In the genomic region with DNA sequence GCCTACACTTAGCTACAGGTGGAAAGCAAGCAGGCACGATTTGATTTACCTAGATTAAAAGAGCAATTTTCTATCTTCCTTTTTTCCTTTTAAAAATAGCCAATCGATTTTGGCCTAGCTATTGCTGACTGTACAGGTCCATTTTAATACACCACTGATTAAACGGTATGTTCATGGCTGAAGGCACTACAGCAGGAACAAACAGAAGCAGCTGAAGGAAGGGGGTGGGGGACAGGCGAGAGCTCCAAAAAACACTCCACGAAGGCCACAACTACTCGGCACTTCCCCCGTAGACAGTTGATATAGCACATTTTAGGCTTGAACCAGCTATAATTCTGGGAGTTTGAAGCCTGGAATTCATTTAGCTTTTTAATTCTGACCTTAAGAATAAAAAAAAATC, we compare ENCODE assay signal across 11 cellular contexts.
DNase-seq lines count a peak whose midpoint lies in the region; ATAC-seq and TF ChIP-seq lines count a peak whose summit lies in the region.
"Had no signal": no experiment of that assay in that cellular context is flagged by ENCODE, and none has a peak within 500 bp of the region (broad histone marks: within the 10 kb centered on the region; RNA-seq: fewer than 3 reads in every experiment).

No MANE protein-coding gene starts in this region.

- 52 to 69% methylated on average over 7 of the region's 7 CpGs for WGBS in heart right ventricle, 2 donors
- WGBS in thyroid gland, 2 donors, result 18 to 27% methylated on average over 7 of the region's 7 CpGs

- no peaks in the 10 kb centered on the region for H3K36me3 ChIP-seq in heart right ventricle
- H3K36me3 ChIP-seq in right atrium auricular region, result no peaks in the 10 kb centered on the region
- H3K36me3 ChIP-seq in thyroid gland, result no peaks in the 10 kb centered on the region

- H3K9me3 ChIP-seq in heart right ventricle (no peaks in the 10 kb centered on the region), right atrium auricular region (no peaks in the 10 kb centered on the region), thyroid gland (no peaks in the 10 kb centered on the region)

- H3K27me3 ChIP-seq in heart right ventricle (no peaks in the 10 kb centered on the region), right atrium auricular region (no peaks in the 10 kb centered on the region), thyroid gland (no peaks in the 10 kb centered on the region)

- DNase-seq in heart right ventricle (no peak), right atrium auricular region (ENCODE audit: low spot score) (no peak), SHP77 treated with DMSO at 0.1 percent for 48 hours (lab: John Stamatoyannopoulos, UW) (peak; percentile 65), left kidney (ENCODE audit: low read depth, low spot score) (peak; percentile 53), thyroid gland (peak; percentile 65 to 69), NCI-H1048 (lab: John Stamatoyannopoulos, UW) (no peak), Ammon's horn (ENCODE audit: low spot score) (no peak), sciatic nerve (ENCODE audit: low spot score) (no peak)
- DNase-seq: activated CD4-positive, CD25-positive, alpha-beta regulatory T cell; occipital lobe had no signal

- peaks cover 17 to 98% (median 80%) of the 10 kb centered on the region in 9 donors for H3K4me1 ChIP-seq in heart right ventricle
- peaks cover 0 to 46% of the 10 kb centered on the region in 2 donors for H3K4me1 ChIP-seq in right atrium auricular region
- H3K4me1 ChIP-seq in thyroid gland, result peaks cover 42 to 65% of the 10 kb centered on the region in 2 donors

- H3K4me3 ChIP-seq in heart right ventricle (peak overlapping the region in 2 of 10 donors; percentile 2 to 5), right atrium auricular region (no peak overlapping the region), thyroid gland (replicated peaks in 1 of 3) (no peak overlapping the region)

- no peak for TF ChIP-seq POLR2A in thyroid gland (IDR thresholded peaks at IDR 0.05)

- intact Hi-C loops in heart right ventricle (cut with DNase I) (loop anchor here in 1 of 10 donors (2.0 kb wide), 1 partner anchor 28 kb away; no protein-coding TSS in a partner anchor), thyroid gland (cut with DNase I) (no loop called here), sciatic nerve (cut with DNase I) (no loop called here)

- ATAC-seq in heart right ventricle, result peak in 2 of 8 donors; percentile 48 to 49
- no peak for ATAC-seq in sciatic nerve

- H3K27ac ChIP-seq in heart right ventricle, result peak overlapping the region in 6 of 10 donors; percentile 32 to 74 (median 64)
- no peak overlapping the region for H3K27ac ChIP-seq in right atrium auricular region
- peak overlapping the region; percentile 62 to 89 (median 81) for H3K27ac ChIP-seq in thyroid gland
- H3K27ac ChIP-seq: HL-60 had no signal

- TF ChIP-seq CTCF in heart right ventricle (IDR thresholded peaks at IDR 0.05) (no peak), right atrium auricular region (IDR thresholded peaks at IDR 0.05) (no peak), thyroid gland (IDR thresholded peaks at IDR 0.05) (peak in 1 of 6 experiments; percentile 2)

Comparison
In these comparisons a context has a peak if more than half of its experiments do, and no peak if none do; other contexts are left out.
1. H3K27ac ChIP-seq: peak in heart right ventricle (6 of 10) and thyroid gland (3 of 3); none in right atrium auricular region (0 of 2).
2. DNase-seq: peak in SHP77 treated with DMSO at 0.1 percent for 48 hours (single experiment), left kidney (single experiment) and thyroid gland (2 of 2); none in heart right ventricle (0 of 2), right atrium auricular region (single experiment), NCI-H1048 (single experiment), Ammon's horn (single experiment) and sciatic nerve (single experiment).